In the genomic region with DNA sequence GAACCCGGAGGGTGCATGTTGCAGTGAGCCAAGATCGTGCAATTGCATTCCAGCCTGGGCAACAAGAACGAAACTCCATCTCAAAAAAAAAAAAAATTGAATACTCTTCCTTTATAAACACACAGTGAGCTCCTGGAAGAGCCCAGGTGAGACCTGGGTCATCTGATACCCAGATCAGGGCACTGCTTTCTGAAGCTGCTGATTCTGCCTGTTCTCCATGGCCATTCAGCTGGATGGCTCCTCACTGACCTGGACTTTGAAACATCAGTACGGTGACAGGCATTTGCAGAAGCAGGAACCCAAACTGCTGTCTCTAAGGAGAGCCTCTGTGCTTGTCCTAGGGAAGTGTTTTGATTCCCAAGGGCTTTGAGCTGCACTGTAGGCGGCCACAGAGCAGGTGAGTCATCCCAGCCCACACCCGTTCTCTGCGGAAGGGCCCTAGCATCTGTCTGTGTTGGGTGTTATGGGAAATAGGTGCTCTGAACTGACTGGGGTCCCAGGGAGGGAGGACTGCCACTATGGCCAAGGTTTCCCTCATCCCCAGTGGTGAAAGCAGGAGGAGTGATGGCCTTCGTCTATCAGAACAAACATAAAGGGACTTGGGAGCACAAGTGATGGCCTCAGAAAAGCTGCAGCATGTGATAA, we compare ENCODE assay signal across 1 cellular context.
TF ChIP-seq lines count a peak whose summit lies in the region.

No MANE protein-coding gene starts in this region.

TF ChIP-seq in HCT116, 20 proteins besides CTCF, POLR2A, EP300 and RAD21 (continued from another document):
- TF ChIP-seq ZBTB33 (IDR thresholded peaks at IDR 0.05; ENCODE audit: extremely low read depth, insufficient replicate concordance, low read length) (no peak), YY1 (IDR thresholded peaks at IDR 0.05; ENCODE audit: extremely low read depth, insufficient replicate concordance, low read depth, low read length) (no peak), JUND (IDR thresholded peaks at IDR 0.05) (peak; percentile 79), EGR1 (IDR thresholded peaks at IDR 0.05; ENCODE audit: low read depth) (no peak)
